ENCODE assay signal across 1 cellular context in the genomic region with DNA sequence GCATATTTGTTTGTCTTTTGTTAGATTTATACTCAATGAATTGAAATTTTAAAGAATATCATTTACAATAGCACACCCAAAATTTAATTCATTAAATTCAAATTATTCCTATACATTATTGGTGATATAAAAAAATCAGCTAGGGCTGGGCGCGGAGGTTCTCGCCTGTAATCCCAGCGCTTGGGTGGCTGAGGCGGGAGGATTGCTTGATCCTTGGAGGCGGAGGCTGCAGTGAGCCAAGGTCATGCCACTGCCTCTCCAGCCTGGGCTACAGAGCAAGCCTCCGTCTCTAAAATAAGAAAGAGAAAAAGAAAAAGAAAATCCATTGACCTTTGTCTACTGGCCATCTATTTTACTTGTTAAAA.
TF ChIP-seq lines count a peak whose summit lies in the region.

No MANE protein-coding gene starts in this region.

TF ChIP-seq in HepG2, 621 proteins besides CTCF, POLR2A, EP300 and RAD21 (continued from another document):
- TF ChIP-seq, protein P1, sequence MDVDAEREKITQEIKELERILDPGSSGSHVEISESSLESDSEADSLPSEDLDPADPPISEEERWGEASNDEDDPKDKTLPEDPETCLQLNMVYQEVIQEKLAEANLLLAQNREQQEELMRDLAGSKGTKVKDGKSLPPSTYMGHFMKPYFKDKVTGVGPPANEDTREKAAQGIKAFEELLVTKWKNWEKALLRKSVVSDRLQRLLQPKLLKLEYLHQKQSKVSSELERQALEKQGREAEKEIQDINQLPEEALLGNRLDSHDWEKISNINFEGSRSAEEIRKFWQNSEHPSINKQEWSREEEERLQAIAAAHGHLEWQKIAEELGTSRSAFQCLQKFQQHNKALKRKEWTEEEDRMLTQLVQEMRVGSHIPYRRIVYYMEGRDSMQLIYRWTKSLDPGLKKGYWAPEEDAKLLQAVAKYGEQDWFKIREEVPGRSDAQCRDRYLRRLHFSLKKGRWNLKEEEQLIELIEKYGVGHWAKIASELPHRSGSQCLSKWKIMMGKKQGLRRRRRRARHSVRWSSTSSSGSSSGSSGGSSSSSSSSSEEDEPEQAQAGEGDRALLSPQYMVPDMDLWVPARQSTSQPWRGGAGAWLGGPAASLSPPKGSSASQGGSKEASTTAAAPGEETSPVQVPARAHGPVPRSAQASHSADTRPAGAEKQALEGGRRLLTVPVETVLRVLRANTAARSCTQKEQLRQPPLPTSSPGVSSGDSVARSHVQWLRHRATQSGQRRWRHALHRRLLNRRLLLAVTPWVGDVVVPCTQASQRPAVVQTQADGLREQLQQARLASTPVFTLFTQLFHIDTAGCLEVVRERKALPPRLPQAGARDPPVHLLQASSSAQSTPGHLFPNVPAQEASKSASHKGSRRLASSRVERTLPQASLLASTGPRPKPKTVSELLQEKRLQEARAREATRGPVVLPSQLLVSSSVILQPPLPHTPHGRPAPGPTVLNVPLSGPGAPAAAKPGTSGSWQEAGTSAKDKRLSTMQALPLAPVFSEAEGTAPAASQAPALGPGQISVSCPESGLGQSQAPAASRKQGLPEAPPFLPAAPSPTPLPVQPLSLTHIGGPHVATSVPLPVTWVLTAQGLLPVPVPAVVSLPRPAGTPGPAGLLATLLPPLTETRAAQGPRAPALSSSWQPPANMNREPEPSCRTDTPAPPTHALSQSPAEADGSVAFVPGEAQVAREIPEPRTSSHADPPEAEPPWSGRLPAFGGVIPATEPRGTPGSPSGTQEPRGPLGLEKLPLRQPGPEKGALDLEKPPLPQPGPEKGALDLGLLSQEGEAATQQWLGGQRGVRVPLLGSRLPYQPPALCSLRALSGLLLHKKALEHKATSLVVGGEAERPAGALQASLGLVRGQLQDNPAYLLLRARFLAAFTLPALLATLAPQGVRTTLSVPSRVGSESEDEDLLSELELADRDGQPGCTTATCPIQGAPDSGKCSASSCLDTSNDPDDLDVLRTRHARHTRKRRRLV (CRISPR knock-in tag; IDR thresholded peaks at IDR 0.05) = 0 out of 2 replicates have a peak, but pooled peaks have one; percentile 18
- TF ChIP-seq ZNF670 (CRISPR knock-in tag; IDR thresholded peaks at IDR 0.05; ENCODE audit: borderline replicate concordance) = 0 out of 2 replicates have a peak, but pooled peaks have one; percentile 37
